Comparison of ENCODE assay signal across 25 cellular contexts in genomic region chr2:11891591-11891990, GRCh38.
A peak's percentile ranks its signal among the peaks of the same experiment; 100 is the strongest.
DNase-seq lines count a peak whose midpoint lies in the region; ATAC-seq, FAIRE-seq and TF ChIP-seq lines count a peak whose summit lies in the region.
"Had no signal": no experiment of that assay in that cellular context is flagged by ENCODE, and none has a peak within 500 bp of the region (broad histone marks: within the 10 kb centered on the region; RNA-seq: fewer than 3 reads in every experiment).

No MANE protein-coding gene starts in this region.

- H3K9me3 Mint-ChIP-seq in stimulated activated naive B cell treated with anti-CD40 and anti-IgM and Interleukin-4, amounts not matched to agents 10 μg/mL and 1 μg/mL and 100 μg/mL, for 72 hours: peaks cover 32 to 43% of the 10 kb centered on the region in 2 donors

- CTCF ChIA-PET in K562 (lab: Yijun Ruan, JAX; ENCODE audit: low intra/inter-chr PET ratio): no interaction called here

- H3K9ac ChIP-seq in Karpas-422 (ENCODE audit: low read length) (no peak overlapping the region), K562 (ENCODE audit: insufficient read depth in 1 of 2, low read depth in 2 of 2, low read length in 2 of 2) (no peak overlapping the region)
- H3K9ac ChIP-seq: BLaER1 treated with 17β-estradiol and CSF1 and Interleukin-3, amounts not matched to agents 10 nM and 100 nM had no signal

- TF ChIP-seq CTCF in K562 (IDR thresholded peaks at IDR 0.05 in 2 of 3, conservative IDR thresholded peaks at IDR 0.05 in 1 of 3; ENCODE audit: insufficient read depth in 2 of 3, low read depth in 1 of 3, low read length in 3 of 3) (no peak), lung (IDR thresholded peaks at IDR 0.05; ENCODE audit: control extremely low read depth, extremely low read depth) (no peak)

- H4K20me1 ChIP-seq in Karpas-422 (ENCODE audit: insufficient read depth, low read depth, low read length) (no peaks in the 10 kb centered on the region), K562 (replicated peaks; ENCODE audit: control insufficient read depth, insufficient read depth, low read length) (no peaks in the 10 kb centered on the region)
- H4K20me1 ChIP-seq: BLaER1 treated with 17β-estradiol and CSF1 and Interleukin-3, amounts not matched to agents 10 nM and 100 nM had no signal

- H3K36me3 ChIP-seq in Karpas-422 (ENCODE audit: insufficient read depth, low read length) (peaks cover 25% of the 10 kb centered on the region), K562 (ENCODE audit: control insufficient read depth, insufficient read depth, low read length) (no peaks in the 10 kb centered on the region), lung (ENCODE audit: control insufficient read depth in 2 of 2, insufficient read depth in 2 of 2, low read length in 2 of 2) (no peaks in the 10 kb centered on the region)
- H3K36me3 ChIP-seq: BE2C had no signal

- ATAC-seq in K562 (no peak), lung (ENCODE audit: insufficient read depth, low FRiP score) (no peak), HG02973 (IDR thresholded peaks at IDR 0.05; ENCODE audit: unreplicated experiment) (no peak)
- no peak for ATAC-seq in stimulated activated naive B cell treated with anti-CD40 and anti-IgM and Interleukin-4, amounts not matched to agents 10 μg/mL and 1 μg/mL and 100 μg/mL, for 72 hours (replicated peaks)
- ATAC-seq: GM23338, HCT116 had no signal

- H3K4me1 Mint-ChIP-seq in stimulated activated naive B cell treated with anti-CD40 and anti-IgM and Interleukin-4, amounts not matched to agents 10 μg/mL and 1 μg/mL and 100 μg/mL, for 72 hours: no peaks in the 10 kb centered on the region

- H3K9me1 ChIP-seq in K562 (ENCODE audit: control insufficient read depth, insufficient read depth, low read length): no peaks in the 10 kb centered on the region

- TF ChIP-seq POLR2A in K562 (conservative IDR thresholded peaks at IDR 0.05): no peak

- H3K9me2 ChIP-seq in Karpas-422 (replicated peaks; ENCODE audit: insufficient read depth, low read length): no peaks in the 10 kb centered on the region

- no peak for TF ChIP-seq EP300 in K562 (IDR thresholded peaks at IDR 0.05; ENCODE audit: low read length)

- H3K4me2 ChIP-seq in Karpas-422 (ENCODE audit: low read depth, low read length, poor library complexity, severe bottlenecking): no peak overlapping the region
- 0 out of 2 replicates have a peak overlapping the region, but pooled peaks have one; percentile 14 for H3K4me2 ChIP-seq in K562 (ENCODE audit: insufficient read depth, low read length)
- H3K4me2 ChIP-seq: BLaER1 treated with 17β-estradiol and CSF1 and Interleukin-3, amounts not matched to agents 10 nM and 100 nM; GM23338 had no signal

- H3K27ac Mint-ChIP-seq in stimulated activated naive B cell treated with anti-CD40 and anti-IgM and Interleukin-4, amounts not matched to agents 10 μg/mL and 1 μg/mL and 100 μg/mL, for 72 hours: no peak overlapping the region
- H3K27ac Mint-ChIP-seq: CD14-positive monocyte; CD4-positive, alpha-beta T cell; GM23338; H9 had no signal

- no peak for FAIRE-seq in K562 (lab: Jason Lieb, UNC)
- FAIRE-seq: A204.1, D721Med, GM18507 had no signal

- intact Hi-C loops in K562 (cut with micrococcal nuclease): no loop called here

- in situ Hi-C loops in K562 (cut with MboI): no loop called here

- H3K27ac ChIP-seq in Karpas-422 (ENCODE audit: low read length) (peak overlapping the region; percentile 52), K562 (ENCODE audit: extremely low read depth, low read depth, low read length) (no peak overlapping the region), lung (ENCODE audit: low read depth in 1 of 2, low read length in 1 of 2) (no peak overlapping the region)
- H3K27ac ChIP-seq: 22Rv1; BLaER1 treated with 17β-estradiol and CSF1 and Interleukin-3, amounts not matched to agents 10 nM and 100 nM had no signal

- 40% methylated on average over 1 of the region's 1 CpG for WGBS in K562 (ENCODE audit: insufficient coverage, low coverage, missing lambda C conversion rate)
- 89 to 93% methylated on average over 1 of the region's 1 CpG for WGBS in lung, 2 donors

- H3K4me3 Mint-ChIP-seq in stimulated activated naive B cell treated with anti-CD40 and anti-IgM and Interleukin-4, amounts not matched to agents 10 μg/mL and 1 μg/mL and 100 μg/mL, for 72 hours: no peak overlapping the region
- H3K4me3 Mint-ChIP-seq: CD4-positive, alpha-beta T cell; CD8-positive, alpha-beta memory T cell; GM23338; H9 had no signal

- H2AFZ ChIP-seq in Karpas-422 (ENCODE audit: low read length): no peak overlapping the region
- no peak overlapping the region for H2AFZ ChIP-seq in K562 (ENCODE audit: low read depth, low read length)
- H2AFZ ChIP-seq: GM23338 had no signal

- TF ChIP-seq RAD21 in K562 (CRISPR knock-in tag; conservative IDR thresholded peaks at IDR 0.05 in 1 of 2, IDR thresholded peaks at IDR 0.05 in 1 of 2): no peak

- POLR2A ChIA-PET in K562 (lab: Yijun Ruan, JAX): interaction anchor here (0.6 to 1.2 kb wide), 3 partner anchors 25 to 1314 kb away, joined by 3 to 5 read pairs (median 3); no protein-coding TSS in a partner anchor

- DNase-seq in Karpas-422 (no peak), K562 (ENCODE audit: extremely low read depth in 1 of 4, low spot score in 3 of 4) (no peak), fibroblast of gingiva (ENCODE audit: low read depth) (peak; percentile 53), lung (ENCODE audit: low spot score) (peak; percentile 15), NCI-H1930 (lab: John Stamatoyannopoulos, UW) (no peak), AG20443 (ENCODE audit: low spot score) (no peak)
- no peak for DNase-seq in stimulated activated naive B cell treated with anti-CD40 and anti-IgM and Interleukin-4, amounts not matched to agents 10 μg/mL and 1 μg/mL and 100 μg/mL, for 72 hours
- DNase-seq: AML-193; BE2C; CD4-positive, alpha-beta T cell; CD8-positive, alpha-beta memory T cell; DMS 273 treated with DMSO at 0.1 percent for 48 hours; DMS79; EL; GDM1; H9 had no signal

- H3K36me3 Mint-ChIP-seq in stimulated activated naive B cell treated with anti-CD40 and anti-IgM and Interleukin-4, amounts not matched to agents 10 μg/mL and 1 μg/mL and 100 μg/mL, for 72 hours: peaks cover 31 to 51% of the 10 kb centered on the region in 2 donors

- H3K4me3 ChIP-seq in Karpas-422 (ENCODE audit: low read length) (no peak overlapping the region), K562 (no peak overlapping the region), lung (no peak overlapping the region)
- H3K4me3 ChIP-seq: BLaER1 treated with 17β-estradiol and CSF1 and Interleukin-3, amounts not matched to agents 10 nM and 100 nM; GM23338 had no signal

- H3K9me3 ChIP-seq in Karpas-422 (ENCODE audit: low read length) (peaks cover 7% of the 10 kb centered on the region), K562 (replicated peaks; ENCODE audit: control insufficient read depth, insufficient read depth, low read depth, low read length) (peaks cover 3% of the 10 kb centered on the region), lung (ENCODE audit: control insufficient read depth in 2 of 2, insufficient read depth in 1 of 2, low read length in 1 of 2) (peaks cover 2 to 6% of the 10 kb centered on the region in 2 donors)
- H3K9me3 ChIP-seq: BE2C had no signal

- H3K79me2 ChIP-seq in Karpas-422 (ENCODE audit: low read length): no peaks in the 10 kb centered on the region
- no peaks in the 10 kb centered on the region for H3K79me2 ChIP-seq in K562 (ENCODE audit: control insufficient read depth, insufficient read depth, low read length)

- H3K27me3 ChIP-seq in Karpas-422 (ENCODE audit: low read length): no peaks in the 10 kb centered on the region
- H3K27me3 ChIP-seq in K562 (ENCODE audit: control insufficient read depth in 2 of 2, insufficient read depth in 2 of 2, low read length in 2 of 2): no peaks in the 10 kb centered on the region
- H3K27me3 ChIP-seq in lung (ENCODE audit: control insufficient read depth, insufficient read depth): no peaks in the 10 kb centered on the region
- H3K27me3 ChIP-seq: BE2C; BLaER1 treated with 17β-estradiol and CSF1 and Interleukin-3, amounts not matched to agents 10 nM and 100 nM had no signal

- BruUV-seq in K562 (replicated peaks; lab: Mats Ljungman, UMichigan): no TSS peak

- H3K4me1 ChIP-seq in Karpas-422 (ENCODE audit: low read length) (peaks cover 20% of the 10 kb centered on the region), K562 (replicated peaks in 1 of 2; ENCODE audit: control insufficient read depth in 2 of 2, insufficient read depth in 2 of 2, low read length in 2 of 2) (no peaks in the 10 kb centered on the region; a peak in 1 of 5 replicates), lung (ENCODE audit: control insufficient read depth in 2 of 2, insufficient read depth in 2 of 2, low read length in 2 of 2) (no peaks in the 10 kb centered on the region)
- H3K4me1 ChIP-seq: BE2C; BLaER1 treated with 17β-estradiol and CSF1 and Interleukin-3, amounts not matched to agents 10 nM and 100 nM had no signal

- H3K27me3 Mint-ChIP-seq in stimulated activated naive B cell treated with anti-CD40 and anti-IgM and Interleukin-4, amounts not matched to agents 10 μg/mL and 1 μg/mL and 100 μg/mL, for 72 hours: no peaks in the 10 kb centered on the region
- H3K27me3 Mint-ChIP-seq: CD4-positive, alpha-beta T cell had no signal

TF ChIP-seq in K562, 482 proteins besides CTCF, POLR2A, EP300 and RAD21:
- TF ChIP-seq KDM5B (IDR thresholded peaks at IDR 0.05; ENCODE audit: insufficient replicate concordance, low read depth, low read length) (no peak), FOXP4 (CRISPR knock-in tag; IDR thresholded peaks at IDR 0.05; ENCODE audit: borderline replicate concordance) (no peak), RBM15 (IDR thresholded peaks at IDR 0.05; ENCODE audit: insufficient read depth, low read length) (no peak), CTBP1 (IDR thresholded peaks at IDR 0.05; ENCODE audit: borderline replicate concordance) (no peak)

Comparison
In these comparisons a context has a peak if more than half of its experiments do, and no peak if none do; other contexts are left out.
1. DNase-seq: peak in fibroblast of gingiva (single experiment) and lung (single experiment); none in Karpas-422 (single experiment), K562 (0 of 4), stimulated activated naive B cell treated with anti-CD40 and anti-IgM and Interleukin-4, amounts not matched to agents 10 μg/mL and 1 μg/mL and 100 μg/mL, for 72 hours (single experiment), NCI-H1930 (0 of 2) and AG20443 (single experiment).